19 cellular contexts compared by ENCODE assay signal in genomic region chr3:186605561-186606545, GRCh38. TPM values are rescaled to one million over a fixed set of nuclear protein-coding genes. Genes with fewer than 3 reads are reported as not detected.
A peak's percentile ranks its signal among the peaks of the same experiment; 100 is the strongest.
DNase-seq lines count a peak whose midpoint lies in the region; ATAC-seq, FAIRE-seq and TF ChIP-seq lines count a peak whose summit lies in the region.
"Had no signal": no experiment of that assay in that cellular context is flagged by ENCODE, and none has a peak within 500 bp of the region (broad histone marks: within the 10 kb centered on the region; RNA-seq: fewer than 3 reads in every experiment).

No MANE protein-coding gene starts in this region.

- no peak overlapping the region for H3K4ac ChIP-seq in H1 (replicated peaks; ENCODE audit: insufficient read length, low read depth, low read length)

- no peak overlapping the region for H2BK12ac ChIP-seq in H1 (ENCODE audit: low read depth, low read length)

- H3K9ac ChIP-seq in H1 (replicated peaks in 1 of 4; ENCODE audit: extremely low read depth in 1 of 4, low read depth in 3 of 4, low read length in 3 of 4), result no peak overlapping the region
- H3K9ac ChIP-seq: GM23248, KMS-11 had no signal

- no peaks in the 10 kb centered on the region for H3K4me1 ChIP-seq in H1 (replicated peaks in 1 of 4; ENCODE audit: control insufficient read depth in 3 of 4, insufficient read depth in 4 of 4, low read length in 3 of 4)
- H3K4me1 ChIP-seq in right lobe of liver, result peaks cover 0 to 59% (median 18%) of the 10 kb centered on the region in 4 donors
- H3K4me1 ChIP-seq in HAP-1, result no peaks in the 10 kb centered on the region
- H3K4me1 ChIP-seq: SJCRH30 had no signal

- H2BK20ac ChIP-seq in H1 (ENCODE audit: low read length), result no peak overlapping the region

- H3K56ac ChIP-seq in H1 (replicated peaks; ENCODE audit: insufficient read length, low read depth, low read length), result no peak overlapping the region

- no peak overlapping the region for H3K4me3 Mint-ChIP-seq in activated T-helper 1 cell treated with anti-CD3 and anti-CD28 coated beads, Interleukin-12 subunit alpha, Interleukin-12 subunit beta, Interleukin-2, Interleukin-4 antibody, amounts not matched to agents 30 ng/mL and 10 ng/mL and 1 ng/mL, durations not matched to agents 14 hours and 24 hours and 36 hours
- H3K4me3 Mint-ChIP-seq: CD14-positive monocyte had no signal

- CTCF ChIA-PET in H1 (lab: Charles Lee; ENCODE audit: partially characterized antibody), result interaction anchor here (1.4 to 23.7 kb wide), 4 partner anchors 8 to 65 kb away, joined by 3 to 333 read pairs (median 14); partner anchors contain the start of gene AHSG

- no peak for TF ChIP-seq EP300 in H1 (IDR thresholded peaks at IDR 0.05; ENCODE audit: borderline replicate concordance in 1 of 2, low read depth in 2 of 2, low read length in 2 of 2)

- no peak for TF ChIP-seq POLR2A in H1 (IDR thresholded peaks at IDR 0.05; ENCODE audit: control extremely low read depth in 1 of 2, low read depth in 2 of 2, low read length in 2 of 2)
- no peak for TF ChIP-seq POLR2A in right lobe of liver (IDR thresholded peaks at IDR 0.05)

- H3K9me3 ChIP-seq in H1 (ENCODE audit: insufficient read depth in 2 of 2, low read depth in 1 of 2, low read length in 1 of 2) (no peaks in the 10 kb centered on the region), right lobe of liver (no peaks in the 10 kb centered on the region), HAP-1 (no peaks in the 10 kb centered on the region)
- H3K9me3 ChIP-seq: SJCRH30 had no signal

- H4K91ac ChIP-seq in H1 (replicated peaks; ENCODE audit: insufficient read length, low read length), result no peak overlapping the region

- no peaks in the 10 kb centered on the region for H4K20me1 ChIP-seq in H1 (replicated peaks in 1 of 2; ENCODE audit: control insufficient read depth in 1 of 2, insufficient read depth in 2 of 2, low read length in 2 of 2)

- ATAC-seq in right lobe of liver, result peak; percentile 53 to 73 (median 66)
- ATAC-seq: Panc1 had no signal

- no peak overlapping the region for H4K5ac ChIP-seq in H1 (ENCODE audit: insufficient read length, low read depth, low read length)

- no peaks in the 10 kb centered on the region for H3K79me1 ChIP-seq in H1 (ENCODE audit: low read depth, low read length)

- no peaks in the 10 kb centered on the region for H3K4me1 Mint-ChIP-seq in activated T-helper 1 cell treated with anti-CD3 and anti-CD28 coated beads, Interleukin-12 subunit alpha, Interleukin-12 subunit beta, Interleukin-2, Interleukin-4 antibody, amounts not matched to agents 30 ng/mL and 10 ng/mL and 1 ng/mL, durations not matched to agents 14 hours and 24 hours and 36 hours (ENCODE audit: low read depth)
- H3K4me1 Mint-ChIP-seq: CD14-positive monocyte had no signal

- TF ChIP-seq RAD21 in H1 (IDR thresholded peaks at IDR 0.05 in 1 of 2, conservative IDR thresholded peaks at IDR 0.05 in 1 of 2; ENCODE audit: low read depth in 2 of 2, low read length in 2 of 2), result no peak

- H3K36me3 ChIP-seq in H1 (ENCODE audit: control insufficient read depth in 2 of 4, insufficient read depth in 4 of 4, low read length in 3 of 4) (no peaks in the 10 kb centered on the region), right lobe of liver (no peaks in the 10 kb centered on the region), HAP-1 (replicated peaks) (no peaks in the 10 kb centered on the region)
- H3K36me3 ChIP-seq: SJCRH30 had no signal

- no peak overlapping the region for H3K14ac ChIP-seq in H1 (ENCODE audit: insufficient read length)

- FAIRE-seq in H1 (lab: Jason Lieb, UNC), result no peak
- FAIRE-seq: GM12892, GM18507 had no signal

- in situ Hi-C loops in HAP-1 (cut with MboI; ENCODE audit: low sequenced_read_pairs), result loop anchor here (10.0 kb wide), 1 partner anchor 149 kb away; no protein-coding TSS in a partner anchor

- H3K23ac ChIP-seq in H1 (ENCODE audit: insufficient read length), result no peak overlapping the region

- no peak overlapping the region for H2AK5ac ChIP-seq in H1 (ENCODE audit: low read depth, low read length)

- WGBS in H1 (ENCODE audit: extremely low coverage in 1 of 2, insufficient coverage in 1 of 2, insufficient read length in 1 of 2, insufficient replicate concordance in 2 of 2, low coverage in 1 of 2, low lambda C conversion rate in 2 of 2, missing lambda C conversion rate in 1 of 2), 2 experiments, result 93% methylated on average over 5 of the region's 5 CpGs; no CpG with 5 or more reads in 1 of the 2 experiments
- WGBS in right lobe of liver (ENCODE audit: insufficient coverage, low coverage, low lambda C conversion rate, missing lambda C conversion rate), result 50% methylated on average over 4 of the region's 5 CpGs

- H3K79me2 ChIP-seq in H1 (ENCODE audit: control insufficient read depth in 1 of 2, insufficient read depth in 2 of 2, low read length in 2 of 2), result no peaks in the 10 kb centered on the region

- no peaks in the 10 kb centered on the region for H3K27me3 ChIP-seq in H1 (replicated peaks in 1 of 4; ENCODE audit: control insufficient read depth in 3 of 4, extremely low read depth in 1 of 4, insufficient read depth in 3 of 4, low read length in 3 of 4)
- H3K27me3 ChIP-seq in right lobe of liver, result no peaks in the 10 kb centered on the region
- no peaks in the 10 kb centered on the region for H3K27me3 ChIP-seq in HAP-1 (ENCODE audit: low read depth)
- H3K27me3 ChIP-seq: SJCRH30 had no signal

- H3K23me2 ChIP-seq in H1 (ENCODE audit: low read depth, low read length), result no peaks in the 10 kb centered on the region

- no peak overlapping the region for H2BK5ac ChIP-seq in H1 (ENCODE audit: low read depth, low read length)

- peak overlapping the region; percentile 36; the same call in 1 of the 2 replicates for H2BK15ac ChIP-seq in H1 (ENCODE audit: low read length)

- no peak overlapping the region for H2BK120ac ChIP-seq in H1 (replicated peaks; ENCODE audit: low read depth, low read length)

- DNase-seq in HT-29 (ENCODE audit: low spot score) (peak; percentile 35), H1 (ENCODE audit: low read depth in 1 of 2, low spot score in 2 of 2) (no peak), right lobe of liver (no peak), HAP-1 (ENCODE audit: low spot score in 2 of 2) (no peak), NCI-H1694 treated with DMSO at 0.1 percent for 48 hours (lab: John Stamatoyannopoulos, UW) (no peak), HCEC 1CT (no peak)
- no peak for DNase-seq in activated T-helper 1 cell treated with anti-CD3 and anti-CD28 coated beads, Interleukin-12 subunit alpha, Interleukin-12 subunit beta, Interleukin-2, Interleukin-4 antibody, amounts not matched to agents 30 ng/mL and 10 ng/mL and 1 ng/mL, durations not matched to agents 14 hours and 24 hours and 36 hours (ENCODE audit: low spot score)
- DNase-seq: GM23248, NCI-H1417, NCI-H187 treated with DMSO at 0.1 percent for 48 hours, NCI-H2227 treated with DMSO at 0.1 percent for 48 hours, NCI-H510A treated with DMSO at 0.1 percent for 48 hours, SJCRH30 had no signal

- no peak overlapping the region for H3K27ac Mint-ChIP-seq in activated T-helper 1 cell treated with anti-CD3 and anti-CD28 coated beads, Interleukin-12 subunit alpha, Interleukin-12 subunit beta, Interleukin-2, Interleukin-4 antibody, amounts not matched to agents 30 ng/mL and 10 ng/mL and 1 ng/mL, durations not matched to agents 14 hours and 24 hours and 36 hours
- H3K27ac Mint-ChIP-seq: CD14-positive monocyte had no signal

- no peak overlapping the region for H3K27ac ChIP-seq in H1 (ENCODE audit: low read depth, low read length)
- H3K27ac ChIP-seq in right lobe of liver, result peak overlapping the region; percentile 69 to 85 (median 83)
- H3K27ac ChIP-seq: GM23248, KMS-11, SJCRH30 had no signal

- H3K4me2 ChIP-seq in H1 (ENCODE audit: insufficient read depth in 1 of 2, low read depth in 2 of 2, low read length in 2 of 2), result no peak overlapping the region
- H3K4me2 ChIP-seq: KMS-11 had no signal

- no peaks in the 10 kb centered on the region for H3K36me3 Mint-ChIP-seq in activated T-helper 1 cell treated with anti-CD3 and anti-CD28 coated beads, Interleukin-12 subunit alpha, Interleukin-12 subunit beta, Interleukin-2, Interleukin-4 antibody, amounts not matched to agents 30 ng/mL and 10 ng/mL and 1 ng/mL, durations not matched to agents 14 hours and 24 hours and 36 hours (ENCODE audit: low read depth)
- H3K36me3 Mint-ChIP-seq: CD14-positive monocyte had no signal

- intact Hi-C loops in right lobe of liver (cut with DNase I), result no loop called here
- intact Hi-C loops in activated T-helper 1 cell treated with anti-CD3 and anti-CD28 coated beads, Interleukin-12 subunit alpha, Interleukin-12 subunit beta, Interleukin-2, Interleukin-4 antibody, amounts not matched to agents 30 ng/mL and 10 ng/mL and 1 ng/mL, durations not matched to agents 14 hours and 24 hours and 36 hours (cut with micrococcal nuclease), result no loop called here

- H3K4me3 ChIP-seq in H1 (ENCODE audit: extremely low read depth in 1 of 4, insufficient read depth in 2 of 4, low read depth in 3 of 4, low read length in 4 of 4) (no peak overlapping the region), right lobe of liver (no peak overlapping the region), HAP-1 (no peak overlapping the region)
- H3K4me3 ChIP-seq: GM23248, SJCRH30 had no signal

- peaks cover 4% of the 10 kb centered on the region for H3K27me3 Mint-ChIP-seq in activated T-helper 1 cell treated with anti-CD3 and anti-CD28 coated beads, Interleukin-12 subunit alpha, Interleukin-12 subunit beta, Interleukin-2, Interleukin-4 antibody, amounts not matched to agents 30 ng/mL and 10 ng/mL and 1 ng/mL, durations not matched to agents 14 hours and 24 hours and 36 hours (ENCODE audit: insufficient read depth)

- H2AFZ ChIP-seq in H1 (ENCODE audit: low read length), result no peak overlapping the region
- H2AFZ ChIP-seq: GM23248 had no signal

- no peak overlapping the region for H4K8ac ChIP-seq in H1 (ENCODE audit: extremely low read depth, insufficient read depth, low read length)

- no peak for TF ChIP-seq CTCF in H1 (IDR thresholded peaks at IDR 0.05; ENCODE audit: control extremely low read depth in 1 of 3, insufficient read depth in 1 of 3, low read depth in 1 of 3, low read length in 3 of 3)
- TF ChIP-seq CTCF in right lobe of liver (IDR thresholded peaks at IDR 0.05), result no peak

- POLR2A ChIA-PET in H1 (lab: Charles Lee; ENCODE audit: partially characterized antibody), result no interaction called here

- H3K18ac ChIP-seq in H1 (ENCODE audit: extremely low read depth, low read length), result no peak overlapping the region

- H3K9me3 Mint-ChIP-seq in activated T-helper 1 cell treated with anti-CD3 and anti-CD28 coated beads, Interleukin-12 subunit alpha, Interleukin-12 subunit beta, Interleukin-2, Interleukin-4 antibody, amounts not matched to agents 30 ng/mL and 10 ng/mL and 1 ng/mL, durations not matched to agents 14 hours and 24 hours and 36 hours, result no peaks in the 10 kb centered on the region

RNA-seq across cellular contexts. Expression of gene AHSG, which starts 7.0 kb away (rescaled TPM):
- total RNA-seq in HT-29 (2014; rRNA removed; shearing (Covaris generic)), result not detected in 2 replicates
- 0.78 and 1.1 TPM in 2 replicates for total RNA-seq in H1 (2021; fragmentation: NEBNext Ultra II Directional; extraction: Animal tissue kit (Norgen Biotek cat#: 25700))
- 0.68 and 0.86 TPM in 2 replicates for polyA plus RNA-seq in H1 (2011; rRNA removed)
- polyA plus RNA-seq in H1 (2011; cell fraction: cytosol; rRNA removed), result 2.4 TPM
- polyA plus RNA-seq in H1 (2011; cell fraction: nucleus; rRNA removed), result 0.47 TPM
- polyA plus RNA-seq in H1 (2012, experiment 1 of 2), result 0.46 to 1.1 TPM (median 0.57 TPM) in 4 replicates
- 0.46 TPM for polyA plus RNA-seq in H1 (2012, experiment 2 of 2)
- 0.69 TPM for polyA plus RNA-seq in H1 (2013, experiment 1 of 2)
- polyA plus RNA-seq in H1 (2013, experiment 2 of 2), result 0.61 TPM
- 0.46 TPM in 1 of 2 replicates, not detected in the other for polyA minus RNA-seq in H1 (2011; rRNA and poly(A)+ RNA removed)
- 0.66 TPM for polyA minus RNA-seq in H1 (2011; cell fraction: cytosol; rRNA and poly(A)+ RNA removed)
- polyA minus RNA-seq in H1 (2011; cell fraction: nucleus; rRNA and poly(A)+ RNA removed), result 0.50 TPM
- total RNA-seq in right lobe of liver, result 1,000 to 10,000 TPM in 4 of 6 experiments, 100 to 1,000 TPM in 2; 718 to 1,905 (median 1,079) TPM
- 0.16 TPM in 1 of 2 replicates, not detected in the other for total RNA-seq in activated T-helper 1 cell treated with anti-CD3 and anti-CD28 coated beads, Interleukin-12 subunit alpha, Interleukin-12 subunit beta, Interleukin-2, Interleukin-4 antibody, amounts not matched to agents 30 ng/mL and 10 ng/mL and 1 ng/mL, durations not matched to agents 14 hours and 24 hours and 36 hours
- total RNA-seq: GM23248, M059J, SJCRH30 had no signal
- polyA plus RNA-seq: CD14-positive monocyte, GM23248 had no signal

RNA-seq across cellular contexts. Expression of gene FETUB, which starts 34.3 kb away (rescaled TPM):
- total RNA-seq in HT-29 (2014; rRNA removed; shearing (Covaris generic)), result not detected in 2 replicates
- total RNA-seq in H1 (2021; fragmentation: NEBNext Ultra II Directional; extraction: Animal tissue kit (Norgen Biotek cat#: 25700)), result not detected in 2 replicates
- 0.15 TPM in 1 of 2 replicates, not detected in the other for polyA plus RNA-seq in H1 (2011; rRNA removed)
- polyA plus RNA-seq in H1 (2011; cell fraction: cytosol; rRNA removed), result 0.09 TPM
- 0.19 TPM for polyA plus RNA-seq in H1 (2011; cell fraction: nucleus; rRNA removed)
- polyA plus RNA-seq in H1 (2012, experiment 1 of 2), result 0.10 to 0.25 TPM (median 0.19 TPM) in 4 replicates
- not detected for polyA plus RNA-seq in H1 (2012, experiment 2 of 2)
- not detected for polyA plus RNA-seq in H1 (2013, experiment 1 of 2)
- polyA plus RNA-seq in H1 (2013, experiment 2 of 2), result 0.07 TPM
- not detected in 2 replicates for polyA minus RNA-seq in H1 (2011; rRNA and poly(A)+ RNA removed)
- not detected for polyA minus RNA-seq in H1 (2011; cell fraction: cytosol; rRNA and poly(A)+ RNA removed)
- not detected for polyA minus RNA-seq in H1 (2011; cell fraction: nucleus; rRNA and poly(A)+ RNA removed)
- 100 to 1,000 TPM in 1 of 6 experiments, 10 to 100 TPM in 3, 1 to 10 TPM in 2; 4.4 to 195 (median 47.9) TPM for total RNA-seq in right lobe of liver
- not detected in 2 replicates for total RNA-seq in activated T-helper 1 cell treated with anti-CD3 and anti-CD28 coated beads, Interleukin-12 subunit alpha, Interleukin-12 subunit beta, Interleukin-2, Interleukin-4 antibody, amounts not matched to agents 30 ng/mL and 10 ng/mL and 1 ng/mL, durations not matched to agents 14 hours and 24 hours and 36 hours
- total RNA-seq: GM23248, M059J, SJCRH30 had no signal
- polyA plus RNA-seq: CD14-positive monocyte, GM23248 had no signal

RNA-seq across cellular contexts. Expression of gene DNAJB11, which starts 35.3 kb away (rescaled TPM):
- total RNA-seq in HT-29 (2014; rRNA removed; shearing (Covaris generic)), result 63.5 and 71.3 TPM in 2 replicates
- total RNA-seq in H1 (2021; fragmentation: NEBNext Ultra II Directional; extraction: Animal tissue kit (Norgen Biotek cat#: 25700)), result 63.9 and 67.7 TPM in 2 replicates
- polyA plus RNA-seq in H1 (2011; rRNA removed), result 14.3 and 14.6 TPM in 2 replicates
- 31.5 TPM for polyA plus RNA-seq in H1 (2011; cell fraction: cytosol; rRNA removed)
- polyA plus RNA-seq in H1 (2011; cell fraction: nucleus; rRNA removed), result 10.7 TPM
- polyA plus RNA-seq in H1 (2012, experiment 1 of 2), result 49.6 to 72.3 TPM (median 56.3 TPM) in 4 replicates
- 20.4 TPM for polyA plus RNA-seq in H1 (2012, experiment 2 of 2)
- polyA plus RNA-seq in H1 (2013, experiment 1 of 2), result 96.2 TPM
- polyA plus RNA-seq in H1 (2013, experiment 2 of 2), result 134 TPM
- polyA minus RNA-seq in H1 (2011; rRNA and poly(A)+ RNA removed), result 8.2 and 8.8 TPM in 2 replicates
- 20.0 TPM for polyA minus RNA-seq in H1 (2011; cell fraction: cytosol; rRNA and poly(A)+ RNA removed)
- polyA minus RNA-seq in H1 (2011; cell fraction: nucleus; rRNA and poly(A)+ RNA removed), result 19.1 TPM
- 10 to 100 TPM; 28.4 to 59.1 (median 49.2) TPM for total RNA-seq in right lobe of liver
- 71.0 and 75.8 TPM in 2 replicates for total RNA-seq in activated T-helper 1 cell treated with anti-CD3 and anti-CD28 coated beads, Interleukin-12 subunit alpha, Interleukin-12 subunit beta, Interleukin-2, Interleukin-4 antibody, amounts not matched to agents 30 ng/mL and 10 ng/mL and 1 ng/mL, durations not matched to agents 14 hours and 24 hours and 36 hours

RNA-seq across cellular contexts. Expression of gene TBCCD1, which starts 38.7 kb away (rescaled TPM):
- 7.0 and 8.8 TPM in 2 replicates for total RNA-seq in HT-29 (2014; rRNA removed; shearing (Covaris generic))
- total RNA-seq in H1 (2021; fragmentation: NEBNext Ultra II Directional; extraction: Animal tissue kit (Norgen Biotek cat#: 25700)), result 13.4 and 13.9 TPM in 2 replicates
- polyA plus RNA-seq in H1 (2011; rRNA removed), result 8.4 and 11.3 TPM in 2 replicates
- 9.3 TPM for polyA plus RNA-seq in H1 (2011; cell fraction: cytosol; rRNA removed)
- 6.9 TPM for polyA plus RNA-seq in H1 (2011; cell fraction: nucleus; rRNA removed)
- 7.8 to 11.2 TPM (median 8.2 TPM) in 4 replicates for polyA plus RNA-seq in H1 (2012, experiment 1 of 2)
- polyA plus RNA-seq in H1 (2012, experiment 2 of 2), result 2.6 TPM
- polyA plus RNA-seq in H1 (2013, experiment 1 of 2), result 6.9 TPM
- 7.8 TPM for polyA plus RNA-seq in H1 (2013, experiment 2 of 2)
- polyA minus RNA-seq in H1 (2011; rRNA and poly(A)+ RNA removed), result 20.2 and 20.6 TPM in 2 replicates
- 6.9 TPM for polyA minus RNA-seq in H1 (2011; cell fraction: cytosol; rRNA and poly(A)+ RNA removed)
- polyA minus RNA-seq in H1 (2011; cell fraction: nucleus; rRNA and poly(A)+ RNA removed), result 10.5 TPM
- 1 to 10 TPM; 6.7 to 8.7 (median 7.5) TPM for total RNA-seq in right lobe of liver
- 17.7 and 19.2 TPM in 2 replicates for total RNA-seq in activated T-helper 1 cell treated with anti-CD3 and anti-CD28 coated beads, Interleukin-12 subunit alpha, Interleukin-12 subunit beta, Interleukin-2, Interleukin-4 antibody, amounts not matched to agents 30 ng/mL and 10 ng/mL and 1 ng/mL, durations not matched to agents 14 hours and 24 hours and 36 hours

RNA-seq across cellular contexts. Expression of gene HRG, which starts 60.0 kb away (rescaled TPM):
- total RNA-seq in HT-29 (2014; rRNA removed; shearing (Covaris generic)), result not detected in 2 replicates
- 0.15 TPM in 1 of 2 replicates, not detected in the other for total RNA-seq in H1 (2021; fragmentation: NEBNext Ultra II Directional; extraction: Animal tissue kit (Norgen Biotek cat#: 25700))
- 0.03 TPM in 1 of 2 replicates, not detected in the other for polyA plus RNA-seq in H1 (2011; rRNA removed)
- polyA plus RNA-seq in H1 (2011; cell fraction: cytosol; rRNA removed), result not detected
- not detected for polyA plus RNA-seq in H1 (2011; cell fraction: nucleus; rRNA removed)
- polyA plus RNA-seq in H1 (2012, experiment 1 of 2), result 0.21 TPM in 1 of 4 replicates, not detected in the others
- not detected for polyA plus RNA-seq in H1 (2012, experiment 2 of 2)
- polyA plus RNA-seq in H1 (2013, experiment 1 of 2), result 0.22 TPM
- polyA plus RNA-seq in H1 (2013, experiment 2 of 2), result 0.17 TPM
- polyA minus RNA-seq in H1 (2011; rRNA and poly(A)+ RNA removed), result not detected in 2 replicates
- not detected for polyA minus RNA-seq in H1 (2011; cell fraction: cytosol; rRNA and poly(A)+ RNA removed)
- not detected for polyA minus RNA-seq in H1 (2011; cell fraction: nucleus; rRNA and poly(A)+ RNA removed)
- 1,000 to 10,000 TPM in 2 of 6 experiments, 100 to 1,000 TPM in 4; 378 to 1,312 (median 664) TPM for total RNA-seq in right lobe of liver
- not detected in 2 replicates for total RNA-seq in activated T-helper 1 cell treated with anti-CD3 and anti-CD28 coated beads, Interleukin-12 subunit alpha, Interleukin-12 subunit beta, Interleukin-2, Interleukin-4 antibody, amounts not matched to agents 30 ng/mL and 10 ng/mL and 1 ng/mL, durations not matched to agents 14 hours and 24 hours and 36 hours
- total RNA-seq: GM23248, M059J, SJCRH30 had no signal
- polyA plus RNA-seq: CD14-positive monocyte, GM23248 had no signal

Comparison
In these comparisons a context has a peak if more than half of its experiments do, and no peak if none do; other contexts are left out.
1. RNA of gene AHSG, which starts 7.0 kb away (total RNA-seq): 718 to 1,905 TPM in right lobe of liver; 0.78 to 1.1 TPM in H1, 0.16 TPM in activated T-helper 1 cell treated with anti-CD3 and anti-CD28 coated beads, Interleukin-12 subunit alpha, Interleukin-12 subunit beta, Interleukin-2, Interleukin-4 antibody, amounts not matched to agents 30 ng/mL and 10 ng/mL and 1 ng/mL, durations not matched to agents 14 hours and 24 hours and 36 hours and not detected in HT-29; every median in the first group is over 100 times any median in the second.